ENCODE assay signal across 8 cellular contexts in genomic region chr20:16434087-16434664, GRCh38.
DNase-seq lines count a peak whose midpoint lies in the region; ATAC-seq and TF ChIP-seq lines count a peak whose summit lies in the region.

No MANE protein-coding gene starts in this region.

- H4K20me1 ChIP-seq in HCT116 (ENCODE audit: insufficient read depth) = no peaks in the 10 kb centered on the region

- H3K4me2 ChIP-seq in HCT116 (ENCODE audit: low read length) = no peak overlapping the region

- H3K27ac ChIP-seq in HCT116 (ENCODE audit: low read depth, low read length) = no peak overlapping the region
- H3K27ac ChIP-seq in gastrocnemius medialis = no peak overlapping the region

- ATAC-seq in HCT116 (peak; percentile 93), gastrocnemius medialis (no peak), GM18517 (IDR thresholded peaks at IDR 0.05; ENCODE audit: unreplicated experiment) (no peak)

- H2AFZ ChIP-seq in HCT116 (ENCODE audit: low read depth, low read length, poor library complexity, severe bottlenecking) = no peak overlapping the region

- CTCF ChIA-PET in HCT116 (lab: Charles Lee) = no interaction called here

- BruUV-seq in HCT116 (replicated peaks; lab: Mats Ljungman, UMichigan) = no TSS peak

- no peak overlapping the region for H3K4me3 Mint-ChIP-seq in glutamatergic neuron (ENCODE audit: unreplicated experiment)

- no peaks in the 10 kb centered on the region for H3K27me3 Mint-ChIP-seq in glutamatergic neuron (ENCODE audit: unreplicated experiment)

- H3K9me2 ChIP-seq in HCT116 (ENCODE audit: insufficient read depth) = no peaks in the 10 kb centered on the region

- intact Hi-C loops in HCT116 (cut with micrococcal nuclease) = no loop called here
- intact Hi-C loops in gastrocnemius medialis (cut with DNase I; ENCODE audit: low total_unique reads) = loop anchor here (10.0 kb wide), 1 partner anchor 79 kb away; no protein-coding TSS in a partner anchor

- peaks cover 10% of the 10 kb centered on the region for H3K36me3 Mint-ChIP-seq in glutamatergic neuron (ENCODE audit: unreplicated experiment)

- peaks cover 12% of the 10 kb centered on the region for H3K4me1 Mint-ChIP-seq in glutamatergic neuron (ENCODE audit: low read depth, unreplicated experiment)

- H3K9ac ChIP-seq in HCT116 (ENCODE audit: low read length) = no peak overlapping the region

- no peaks in the 10 kb centered on the region for H3K4me1 ChIP-seq in HCT116 (ENCODE audit: control insufficient read depth in 1 of 2, insufficient read depth in 2 of 2, low read length in 2 of 2)
- H3K4me1 ChIP-seq in gastrocnemius medialis = peaks cover 8 to 17% of the 10 kb centered on the region in 2 donors

- RAD21 ChIA-PET in HCT116 (lab: Charles Lee; ENCODE audit: low non-redundant PET in 1 of 2, low total read pairs in 2 of 2, uncharacterized antibody in 2 of 2, unreplicated experiment in 2 of 2) = no interaction called here

- no peaks in the 10 kb centered on the region for H3K27me3 ChIP-seq in HCT116 (ENCODE audit: insufficient read depth, low read length)
- H3K27me3 ChIP-seq in gastrocnemius medialis = no peaks in the 10 kb centered on the region

- no peaks in the 10 kb centered on the region for H3K36me3 ChIP-seq in HCT116 (ENCODE audit: control insufficient read depth in 1 of 2, insufficient read depth in 2 of 2, low read length in 2 of 2)
- H3K36me3 ChIP-seq in gastrocnemius medialis = peaks cover 0 to 2% of the 10 kb centered on the region in 2 donors

- no peaks in the 10 kb centered on the region for H3K9me3 ChIP-seq in HCT116 (ENCODE audit: control insufficient read depth in 1 of 2, insufficient read depth in 1 of 2, low read depth in 1 of 2, low read length in 2 of 2)
- no peaks in the 10 kb centered on the region for H3K9me3 ChIP-seq in gastrocnemius medialis

- H3K4me3 ChIP-seq in HCT116 (replicated peaks in 1 of 2; ENCODE audit: low read depth in 1 of 2, low read length in 2 of 2) (no peak overlapping the region), gastrocnemius medialis (no peak overlapping the region)

- TF ChIP-seq CTCF in HCT116 (IDR thresholded peaks at IDR 0.05 in 2 of 3, conservative IDR thresholded peaks at IDR 0.05 in 1 of 3; ENCODE audit: borderline replicate concordance in 1 of 3, insufficient read depth in 1 of 3, low read depth in 2 of 3, low read length in 2 of 3) = peak in 2 of 3 experiments; percentile 84 to 88; a peak in 4 of 6 replicates
- TF ChIP-seq CTCF in glutamatergic neuron (IDR thresholded peaks at IDR 0.05; ENCODE audit: partially characterized antibody, unreplicated experiment) = peak; percentile 83
- TF ChIP-seq CTCF in gastrocnemius medialis (IDR thresholded peaks at IDR 0.05 in 4 of 5, conservative IDR thresholded peaks at IDR 0.05 in 1 of 5) = peak in 4 of 5 experiments; percentile 25 to 60 (median 48)

- peak; percentile 42 for DNase-seq in GM03348 (ENCODE audit: low spot score)
- peak; percentile 45 for DNase-seq in HCT116 (ENCODE audit: low read depth, low spot score)
- peak; percentile 18 for DNase-seq in NCI-H748 treated with DMSO at 0.1 percent for 48 hours (lab: John Stamatoyannopoulos, UW)
- peak; percentile 48 for DNase-seq in activated T-cell treated with anti-CD3 and anti-CD28 coated beads, Interleukin-2, amount 50 U/mL, for 1 hour
- DNase-seq in glutamatergic neuron = peak; percentile 87
- peak in 1 of 2 donors; percentile 26 for DNase-seq in gastrocnemius medialis
- no peak for DNase-seq in hippocampal formation (lab: John Stamatoyannopoulos, UW)

- POLR2A ChIA-PET in HCT116 (lab: Charles Lee) = no interaction called here

- in situ Hi-C loops in gastrocnemius medialis (cut with MboI; ENCODE audit: low sequenced_read_pairs in 4 of 4) = no loop called here

- H3K27ac Mint-ChIP-seq in glutamatergic neuron (ENCODE audit: unreplicated experiment) = no peak overlapping the region

- TF ChIP-seq POLR2A in HCT116 (IDR thresholded peaks at IDR 0.05; ENCODE audit: borderline replicate concordance, extremely low read depth, insufficient read depth, insufficient read length) (no peak), gastrocnemius medialis (IDR thresholded peaks at IDR 0.05) (no peak)

- H3K9me3 Mint-ChIP-seq in glutamatergic neuron (ENCODE audit: unreplicated experiment) = no peaks in the 10 kb centered on the region

- H3K79me2 ChIP-seq in HCT116 (ENCODE audit: insufficient read depth, low read length) = no peaks in the 10 kb centered on the region

- peak; percentile 19; the same call in 1 of the 2 replicates for TF ChIP-seq RAD21 in HCT116 (IDR thresholded peaks at IDR 0.05; ENCODE audit: low read depth)

TF ChIP-seq in HCT116, 20 proteins besides CTCF, POLR2A, EP300 and RAD21:
- no peak for TF ChIP-seq SP1 (IDR thresholded peaks at IDR 0.05; ENCODE audit: low read depth)
- TF ChIP-seq POLR2AphosphoS5 (IDR thresholded peaks at IDR 0.05; ENCODE audit: low read depth, low read length) = no peak
- TF ChIP-seq CEBPB (IDR thresholded peaks at IDR 0.05; ENCODE audit: low read depth) = no peak
- TF ChIP-seq, protein P1, sequence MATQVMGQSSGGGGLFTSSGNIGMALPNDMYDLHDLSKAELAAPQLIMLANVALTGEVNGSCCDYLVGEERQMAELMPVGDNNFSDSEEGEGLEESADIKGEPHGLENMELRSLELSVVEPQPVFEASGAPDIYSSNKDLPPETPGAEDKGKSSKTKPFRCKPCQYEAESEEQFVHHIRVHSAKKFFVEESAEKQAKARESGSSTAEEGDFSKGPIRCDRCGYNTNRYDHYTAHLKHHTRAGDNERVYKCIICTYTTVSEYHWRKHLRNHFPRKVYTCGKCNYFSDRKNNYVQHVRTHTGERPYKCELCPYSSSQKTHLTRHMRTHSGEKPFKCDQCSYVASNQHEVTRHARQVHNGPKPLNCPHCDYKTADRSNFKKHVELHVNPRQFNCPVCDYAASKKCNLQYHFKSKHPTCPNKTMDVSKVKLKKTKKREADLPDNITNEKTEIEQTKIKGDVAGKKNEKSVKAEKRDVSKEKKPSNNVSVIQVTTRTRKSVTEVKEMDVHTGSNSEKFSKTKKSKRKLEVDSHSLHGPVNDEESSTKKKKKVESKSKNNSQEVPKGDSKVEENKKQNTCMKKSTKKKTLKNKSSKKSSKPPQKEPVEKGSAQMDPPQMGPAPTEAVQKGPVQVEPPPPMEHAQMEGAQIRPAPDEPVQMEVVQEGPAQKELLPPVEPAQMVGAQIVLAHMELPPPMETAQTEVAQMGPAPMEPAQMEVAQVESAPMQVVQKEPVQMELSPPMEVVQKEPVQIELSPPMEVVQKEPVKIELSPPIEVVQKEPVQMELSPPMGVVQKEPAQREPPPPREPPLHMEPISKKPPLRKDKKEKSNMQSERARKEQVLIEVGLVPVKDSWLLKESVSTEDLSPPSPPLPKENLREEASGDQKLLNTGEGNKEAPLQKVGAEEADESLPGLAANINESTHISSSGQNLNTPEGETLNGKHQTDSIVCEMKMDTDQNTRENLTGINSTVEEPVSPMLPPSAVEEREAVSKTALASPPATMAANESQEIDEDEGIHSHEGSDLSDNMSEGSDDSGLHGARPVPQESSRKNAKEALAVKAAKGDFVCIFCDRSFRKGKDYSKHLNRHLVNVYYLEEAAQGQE (IDR thresholded peaks at IDR 0.05; ENCODE audit: low read depth) = no peak
- TF ChIP-seq, protein P2, sequence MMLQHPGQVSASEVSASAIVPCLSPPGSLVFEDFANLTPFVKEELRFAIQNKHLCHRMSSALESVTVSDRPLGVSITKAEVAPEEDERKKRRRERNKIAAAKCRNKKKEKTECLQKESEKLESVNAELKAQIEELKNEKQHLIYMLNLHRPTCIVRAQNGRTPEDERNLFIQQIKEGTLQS (IDR thresholded peaks at IDR 0.05) = no peak
- no peak for TF ChIP-seq TCF7L2 (IDR thresholded peaks at IDR 0.05; ENCODE audit: borderline replicate concordance, extremely low read depth, insufficient read depth, insufficient read length)
- TF ChIP-seq JUND (IDR thresholded peaks at IDR 0.05) = no peak
- TF ChIP-seq SIN3A (IDR thresholded peaks at IDR 0.05; ENCODE audit: low read depth) = no peak
- no peak for TF ChIP-seq EGR1 (IDR thresholded peaks at IDR 0.05; ENCODE audit: low read depth)
- TF ChIP-seq ZFX (IDR thresholded peaks at IDR 0.05) = no peak
- no peak for TF ChIP-seq SRF (IDR thresholded peaks at IDR 0.05; ENCODE audit: low read depth)
- TF ChIP-seq ELF1 (IDR thresholded peaks at IDR 0.05; ENCODE audit: borderline replicate concordance, low read depth) = no peak
- TF ChIP-seq ZNF274 (IDR thresholded peaks at IDR 0.05; ENCODE audit: low read depth, low read length) = no peak
- TF ChIP-seq, protein P3, sequence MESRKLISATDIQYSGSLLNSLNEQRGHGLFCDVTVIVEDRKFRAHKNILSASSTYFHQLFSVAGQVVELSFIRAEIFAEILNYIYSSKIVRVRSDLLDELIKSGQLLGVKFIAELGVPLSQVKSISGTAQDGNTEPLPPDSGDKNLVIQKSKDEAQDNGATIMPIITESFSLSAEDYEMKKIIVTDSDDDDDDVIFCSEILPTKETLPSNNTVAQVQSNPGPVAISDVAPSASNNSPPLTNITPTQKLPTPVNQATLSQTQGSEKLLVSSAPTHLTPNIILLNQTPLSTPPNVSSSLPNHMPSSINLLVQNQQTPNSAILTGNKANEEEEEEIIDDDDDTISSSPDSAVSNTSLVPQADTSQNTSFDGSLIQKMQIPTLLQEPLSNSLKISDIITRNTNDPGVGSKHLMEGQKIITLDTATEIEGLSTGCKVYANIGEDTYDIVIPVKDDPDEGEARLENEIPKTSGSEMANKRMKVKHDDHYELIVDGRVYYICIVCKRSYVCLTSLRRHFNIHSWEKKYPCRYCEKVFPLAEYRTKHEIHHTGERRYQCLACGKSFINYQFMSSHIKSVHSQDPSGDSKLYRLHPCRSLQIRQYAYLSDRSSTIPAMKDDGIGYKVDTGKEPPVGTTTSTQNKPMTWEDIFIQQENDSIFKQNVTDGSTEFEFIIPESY (IDR thresholded peaks at IDR 0.05; ENCODE audit: extremely low read depth, insufficient replicate concordance, low read length) = no peak
- no peak for TF ChIP-seq CBX3 (IDR thresholded peaks at IDR 0.05; ENCODE audit: low read depth)
- TF ChIP-seq EZH2 (IDR thresholded peaks at IDR 0.05) = no peak

Comparison
In these comparisons a context has a peak if more than half of its experiments do, and no peak if none do; other contexts are left out.
1. DNase-seq: peak in GM03348 (single experiment), HCT116 (single experiment), NCI-H748 treated with DMSO at 0.1 percent for 48 hours (single experiment), activated T-cell treated with anti-CD3 and anti-CD28 coated beads, Interleukin-2, amount 50 U/mL, for 1 hour (single experiment) and glutamatergic neuron (single experiment); none in hippocampal formation (0 of 2).
2. Peak in every context shown above with its lines, with median percentiles within 50 percentile points of each other: CTCF ChIP-seq.